ENCODE assay signal across 9 cellular contexts in genomic region chr17:40909351-40909750, GRCh38. TPM values are rescaled to one million over a fixed set of nuclear protein-coding genes. Genes with fewer than 3 reads are reported as not detected.
DNase-seq lines count a peak whose midpoint lies in the region; ATAC-seq, FAIRE-seq and TF ChIP-seq lines count a peak whose summit lies in the region.
"Had no signal": no experiment of that assay in that cellular context is flagged by ENCODE, and none has a peak within 500 bp of the region (broad histone marks: within the 10 kb centered on the region; RNA-seq: fewer than 3 reads in every experiment).

No MANE protein-coding gene starts in this region.

- H3K27me3 Mint-ChIP-seq in activated T-cell treated with anti-CD3 and anti-CD28 coated beads, Interleukin-2, amount 50 U/mL, for 72 hours (ENCODE audit: low read depth) = peaks cover 67% of the 10 kb centered on the region
- peaks cover 47% of the 10 kb centered on the region for H3K27me3 Mint-ChIP-seq in neural crest cell (ENCODE audit: low read depth)

- no peak overlapping the region for H3K4me3 Mint-ChIP-seq in activated T-cell treated with anti-CD3 and anti-CD28 coated beads, Interleukin-2, amount 50 U/mL, for 72 hours
- no peak overlapping the region for H3K4me3 Mint-ChIP-seq in neural crest cell

- DNase-seq in D341Med (ENCODE audit: low spot score) (peak; percentile 85), LHCN-M2 (ENCODE audit: low read depth) (peak; percentile 97), RCC 7860 (ENCODE audit: low spot score) (peak; percentile 92), fibroblast of peridontal ligament (ENCODE audit: extremely low read depth) (peak; percentile 99), neural crest cell (ENCODE audit: low read depth, low spot score) (peak; percentile 63), GOT3 (lab: John Stamatoyannopoulos, UW) (no peak)
- DNase-seq in activated T-cell treated with anti-CD3 and anti-CD28 coated beads, Interleukin-2, amount 50 U/mL, for 72 hours = peak; percentile 57 to 72
- DNase-seq in stimulated activated naive CD8-positive, alpha-beta T cell treated with anti-CD3 and anti-CD28 coated beads, Interleukin-15, Interleukin-2, amounts not matched to agents 100 U/mL and 50 U/mL, for 24 hours = peak; percentile 65

- peak; percentile 85 for TF ChIP-seq CTCF in neural crest cell (conservative IDR thresholded peaks at IDR 0.05)

- no peaks in the 10 kb centered on the region for H3K36me3 Mint-ChIP-seq in activated T-cell treated with anti-CD3 and anti-CD28 coated beads, Interleukin-2, amount 50 U/mL, for 72 hours (ENCODE audit: insufficient read depth in 2 of 2)
- no peaks in the 10 kb centered on the region for H3K36me3 Mint-ChIP-seq in neural crest cell (ENCODE audit: low read depth)

- no peaks in the 10 kb centered on the region for H3K4me1 Mint-ChIP-seq in activated T-cell treated with anti-CD3 and anti-CD28 coated beads, Interleukin-2, amount 50 U/mL, for 72 hours (ENCODE audit: low read depth)
- peaks cover 10% of the 10 kb centered on the region for H3K4me1 Mint-ChIP-seq in neural crest cell

- no peak overlapping the region for H3K27ac Mint-ChIP-seq in activated T-cell treated with anti-CD3 and anti-CD28 coated beads, Interleukin-2, amount 50 U/mL, for 72 hours
- no peak overlapping the region for H3K27ac Mint-ChIP-seq in neural crest cell (ENCODE audit: unreplicated experiment)

- peak; percentile 96 for FAIRE-seq in RCC 7860 (lab: Jason Lieb, UNC)

- ATAC-seq in activated T-cell treated with anti-CD3 and anti-CD28 coated beads, Interleukin-2, amount 50 U/mL, for 72 hours (replicated peaks in 1 of 2) = peak; percentile 83 to 89
- ATAC-seq in stimulated activated naive CD8-positive, alpha-beta T cell treated with anti-CD3 and anti-CD28 coated beads, Interleukin-15, Interleukin-2, amounts not matched to agents 100 U/mL and 50 U/mL, for 24 hours = peak; percentile 90

- no peaks in the 10 kb centered on the region for H3K9me3 Mint-ChIP-seq in activated T-cell treated with anti-CD3 and anti-CD28 coated beads, Interleukin-2, amount 50 U/mL, for 72 hours
- no peaks in the 10 kb centered on the region for H3K9me3 Mint-ChIP-seq in neural crest cell

RNA-seq across cellular contexts. Expression of gene KRT20, which starts 24.3 kb away (rescaled TPM):
- total RNA-seq in LHCN-M2 (2014; rRNA removed) (not detected in 2 replicates), neural crest cell (not detected in 2 replicates)
- not detected for polyA plus RNA-seq in LHCN-M2 (2012)
- not detected for total RNA-seq in activated T-cell treated with anti-CD3 and anti-CD28 coated beads, Interleukin-2, amount 50 U/mL, for 72 hours
- total RNA-seq: T-helper 2 cell treated with Interferon-gamma antibody and Interleukin-4, amounts not matched to agents 100 ng/mL and 5 ng/mL, for 36 hours had no signal

RNA-seq across cellular contexts. Expression of gene KRT23, which starts 28.1 kb away (rescaled TPM):
- total RNA-seq in LHCN-M2 (2014; rRNA removed) = not detected in 2 replicates
- polyA plus RNA-seq in LHCN-M2 (2012) = not detected
- total RNA-seq in activated T-cell treated with anti-CD3 and anti-CD28 coated beads, Interleukin-2, amount 50 U/mL, for 72 hours = not detected
- not detected in 2 replicates for total RNA-seq in neural crest cell
- total RNA-seq: T-helper 2 cell treated with Interferon-gamma antibody and Interleukin-4, amounts not matched to agents 100 ng/mL and 5 ng/mL, for 36 hours had no signal

RNA-seq across cellular contexts. Expression of gene KRT12, which starts 42.3 kb away (rescaled TPM):
- total RNA-seq in LHCN-M2 (2014; rRNA removed) (not detected in 2 replicates), neural crest cell (not detected in 2 replicates)
- polyA plus RNA-seq in LHCN-M2 (2012) = not detected
- not detected for total RNA-seq in activated T-cell treated with anti-CD3 and anti-CD28 coated beads, Interleukin-2, amount 50 U/mL, for 72 hours
- total RNA-seq: T-helper 2 cell treated with Interferon-gamma antibody and Interleukin-4, amounts not matched to agents 100 ng/mL and 5 ng/mL, for 36 hours had no signal

RNA-seq across cellular contexts. Expression of gene KRT39, which starts 57.4 kb away (rescaled TPM):
- total RNA-seq in LHCN-M2 (2014; rRNA removed) (not detected in 2 replicates), neural crest cell (not detected in 2 replicates)
- polyA plus RNA-seq in LHCN-M2 (2012) = not detected
- total RNA-seq in activated T-cell treated with anti-CD3 and anti-CD28 coated beads, Interleukin-2, amount 50 U/mL, for 72 hours = not detected
- total RNA-seq: T-helper 2 cell treated with Interferon-gamma antibody and Interleukin-4, amounts not matched to agents 100 ng/mL and 5 ng/mL, for 36 hours had no signal
